Comparison of ENCODE assay signal across 11 cellular contexts in genomic region chr6:53493635-53494025, GRCh38. TPM values are rescaled to one million over a fixed set of nuclear protein-coding genes. Genes with fewer than 3 reads are reported as not detected.
A peak's percentile ranks its signal among the peaks of the same experiment; 100 is the strongest.
DNase-seq lines count a peak whose midpoint lies in the region; ATAC-seq, FAIRE-seq and TF ChIP-seq lines count a peak whose summit lies in the region.
"Had no signal": no experiment of that assay in that cellular context is flagged by ENCODE, and none has a peak within 500 bp of the region (broad histone marks: within the 10 kb centered on the region; RNA-seq: fewer than 3 reads in every experiment).

No MANE protein-coding gene starts in this region.

- no peaks in the 10 kb centered on the region for H3K9me3 ChIP-seq in skeletal muscle tissue (ENCODE audit: control insufficient read depth in 3 of 3, low read length in 3 of 3)
- H3K9me3 ChIP-seq: prostate gland, thyroid gland had no signal

- peaks cover 7% of the 10 kb centered on the region for H3K4me1 Mint-ChIP-seq in activated CD4-positive, alpha-beta T cell treated with anti-CD3 and anti-CD28 coated beads, Interleukin-2, amount 10 ng/mL, durations not matched to agents 24 days and 14 days
- H3K4me1 Mint-ChIP-seq in activated T-helper 17 cell treated with anti-CD3 and anti-CD28 coated beads, Interleukin-2, amount 50 U/mL, for 72 hours, result peaks cover 12% of the 10 kb centered on the region

- no peak for DNase-seq in activated CD4-positive, alpha-beta T cell treated with anti-CD3 and anti-CD28 coated beads, Interleukin-2, amount 10 ng/mL, durations not matched to agents 24 days and 14 days
- DNase-seq in activated CD4-positive, alpha-beta T cell treated with anti-CD3 and anti-CD28 coated beads for 48 hours, result no peak
- DNase-seq in fibroblast of pulmonary artery (ENCODE audit: low read depth), result no peak
- no peak for DNase-seq in frontal cortex (ENCODE audit: low spot score in 2 of 2)
- no peak for DNase-seq in HPDE6-E6E7 (ENCODE audit: extremely low spot score)
- DNase-seq in GDM1 (lab: John Stamatoyannopoulos, UW), result no peak

- no peak for FAIRE-seq in frontal cortex (lab: Jason Lieb, UNC)

- intact Hi-C loops in activated CD4-positive, alpha-beta T cell treated with anti-CD3 and anti-CD28 coated beads, Interleukin-2, amount 10 ng/mL, durations not matched to agents 24 days and 14 days (cut with micrococcal nuclease), result loop anchor here (1.0 to 5.0 kb wide), 5 partner anchors 50 to 511 kb away; no protein-coding TSS in a partner anchor

- peak overlapping the region in 2 of 3 donors; percentile 39 to 65 for H3K9ac ChIP-seq in skeletal muscle tissue (ENCODE audit: low read depth in 1 of 3, low read length in 3 of 3)

- peaks cover 20% of the 10 kb centered on the region for H3K27me3 Mint-ChIP-seq in activated CD4-positive, alpha-beta T cell treated with anti-CD3 and anti-CD28 coated beads, Interleukin-2, amount 10 ng/mL, durations not matched to agents 24 days and 14 days
- H3K27me3 Mint-ChIP-seq in activated T-helper 17 cell treated with anti-CD3 and anti-CD28 coated beads, Interleukin-2, amount 50 U/mL, for 72 hours, result peaks cover 3% of the 10 kb centered on the region

- peaks cover 0 to 6% (median 3%) of the 10 kb centered on the region in 3 donors for H3K36me3 ChIP-seq in skeletal muscle tissue (ENCODE audit: control insufficient read depth in 3 of 3, insufficient read depth in 3 of 3, low read length in 3 of 3)
- H3K36me3 ChIP-seq: prostate gland had no signal

- no peak for ATAC-seq in activated T-helper 17 cell treated with anti-CD3 and anti-CD28 coated beads, Interleukin-2, amount 50 U/mL, for 72 hours (replicated peaks)

- no peak overlapping the region for H3K4me3 Mint-ChIP-seq in activated CD4-positive, alpha-beta T cell treated with anti-CD3 and anti-CD28 coated beads, Interleukin-2, amount 10 ng/mL, durations not matched to agents 24 days and 14 days
- peak overlapping the region; percentile 48 for H3K4me3 Mint-ChIP-seq in activated T-helper 17 cell treated with anti-CD3 and anti-CD28 coated beads, Interleukin-2, amount 50 U/mL, for 72 hours
- H3K4me3 Mint-ChIP-seq: activated naive CD4-positive, alpha-beta T cell treated with anti-CD3 and anti-CD28 coated beads, Interleukin-2, amount 50 U/mL, for 24 hours had no signal

- no peak for TF ChIP-seq CTCF in fibroblast of pulmonary artery (IDR thresholded peaks at IDR 0.05; ENCODE audit: low read length, missing control alignments)

- H3K4me3 ChIP-seq in fibroblast of pulmonary artery (replicated peaks; ENCODE audit: low read depth, low read length) (peak overlapping the region; percentile 25), skeletal muscle tissue (ENCODE audit: low read length in 3 of 3) (peak overlapping the region in 2 of 3 donors; percentile 49 to 52)
- H3K4me3 ChIP-seq: prostate gland, thyroid gland had no signal

- H3K9me3 Mint-ChIP-seq in activated CD4-positive, alpha-beta T cell treated with anti-CD3 and anti-CD28 coated beads, Interleukin-2, amount 10 ng/mL, durations not matched to agents 24 days and 14 days, result no peaks in the 10 kb centered on the region
- no peaks in the 10 kb centered on the region for H3K9me3 Mint-ChIP-seq in activated T-helper 17 cell treated with anti-CD3 and anti-CD28 coated beads, Interleukin-2, amount 50 U/mL, for 72 hours
- H3K9me3 Mint-ChIP-seq: activated naive CD4-positive, alpha-beta T cell treated with anti-CD3 and anti-CD28 coated beads, Interleukin-2, amount 50 U/mL, for 24 hours had no signal

- peaks cover 9% of the 10 kb centered on the region for H3K36me3 Mint-ChIP-seq in activated CD4-positive, alpha-beta T cell treated with anti-CD3 and anti-CD28 coated beads, Interleukin-2, amount 10 ng/mL, durations not matched to agents 24 days and 14 days (ENCODE audit: low read depth)
- peaks cover 10% of the 10 kb centered on the region for H3K36me3 Mint-ChIP-seq in activated T-helper 17 cell treated with anti-CD3 and anti-CD28 coated beads, Interleukin-2, amount 50 U/mL, for 72 hours (ENCODE audit: low read depth)
- H3K36me3 Mint-ChIP-seq: activated naive CD4-positive, alpha-beta T cell treated with anti-CD3 and anti-CD28 coated beads, Interleukin-2, amount 50 U/mL, for 24 hours had no signal

- no peak overlapping the region for H3K27ac ChIP-seq in skeletal muscle tissue (ENCODE audit: low read depth, low read length)
- H3K27ac ChIP-seq: prostate gland, thyroid gland had no signal

- H3K27me3 ChIP-seq in skeletal muscle tissue (ENCODE audit: control insufficient read depth in 3 of 3, insufficient read depth in 3 of 3, low read length in 3 of 3), result no peaks in the 10 kb centered on the region
- H3K27me3 ChIP-seq: thyroid gland had no signal

- H3K4me1 ChIP-seq in skeletal muscle tissue (ENCODE audit: control insufficient read depth in 3 of 3, insufficient read depth in 3 of 3, low read length in 3 of 3), result peaks cover 0 to 5% (median 0%) of the 10 kb centered on the region in 3 donors
- H3K4me1 ChIP-seq: prostate gland had no signal

- peak overlapping the region; percentile 66 for H3K27ac Mint-ChIP-seq in activated CD4-positive, alpha-beta T cell treated with anti-CD3 and anti-CD28 coated beads, Interleukin-2, amount 10 ng/mL, durations not matched to agents 24 days and 14 days
- H3K27ac Mint-ChIP-seq in activated T-helper 17 cell treated with anti-CD3 and anti-CD28 coated beads, Interleukin-2, amount 50 U/mL, for 72 hours, result peak overlapping the region; percentile 68
- H3K27ac Mint-ChIP-seq: activated naive CD4-positive, alpha-beta T cell treated with anti-CD3 and anti-CD28 coated beads, Interleukin-2, amount 50 U/mL, for 24 hours had no signal

RNA-seq across cellular contexts. Expression of gene GCLC, which starts 51.3 kb away (rescaled TPM):
- total RNA-seq in activated CD4-positive, alpha-beta T cell treated with anti-CD3 and anti-CD28 coated beads, Interleukin-2, amount 10 ng/mL, durations not matched to agents 24 days and 14 days, result 21.3 and 25.0 TPM in 2 replicates
- total RNA-seq in activated T-helper 17 cell treated with anti-CD3 and anti-CD28 coated beads, Interleukin-2, amount 50 U/mL, for 72 hours, result 10 to 100 TPM; 36.1 to 48.2 TPM
- total RNA-seq in skeletal muscle tissue (9.4 TPM), frontal cortex (15.9 TPM)
